30 cellular contexts compared by ENCODE assay signal in the genomic region with DNA sequence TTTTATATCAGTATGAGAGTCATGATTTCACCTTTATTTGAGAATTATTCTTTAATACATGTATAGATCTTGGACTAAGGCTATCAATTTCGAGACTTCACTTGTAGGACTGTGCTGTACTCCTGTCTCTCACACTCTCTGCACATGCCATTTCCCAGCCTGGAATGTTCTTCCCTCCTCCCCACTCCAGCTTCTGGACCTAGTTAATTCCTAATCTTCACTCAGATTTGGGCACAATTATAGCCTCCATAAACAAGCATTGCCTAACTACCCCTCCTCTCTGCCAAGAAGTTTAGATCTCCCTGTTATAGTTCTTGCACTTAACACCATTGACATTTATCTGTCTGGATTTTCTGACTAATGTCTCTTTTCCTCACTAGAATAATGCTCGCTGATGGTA.
"Had no signal": no experiment of that assay in that cellular context is flagged by ENCODE, and none has a peak within 500 bp of the region (broad histone marks: within the 10 kb centered on the region; RNA-seq: fewer than 3 reads in every experiment).

No MANE protein-coding gene starts in this region.

- H3K4me1 Mint-ChIP-seq: neural crest cell; stimulated activated naive CD8-positive, alpha-beta T cell treated with anti-CD3 and anti-CD28 coated beads, Interleukin-15, amount 100 ng/mL, for 72 hours had no signal

- H3K27ac ChIP-seq: neutrophil, pancreas, prostate gland, skin epidermis, spleen, suprapubic skin, testis, tibial artery, transverse colon, upper lobe of right lung, uterus had no signal

- H3K36me3 ChIP-seq: neutrophil, pancreas, prostate gland, suprapubic skin, tibial artery, transverse colon, upper lobe of right lung, uterus had no signal

- H3K4me3 ChIP-seq: pancreas, prostate gland, skin epidermis, smooth muscle cell, spleen, suprapubic skin, testis, tibial artery, transverse colon, upper lobe of right lung, uterus had no signal

- H3K9me3 Mint-ChIP-seq: type B pancreatic cell had no signal

- H3K27ac Mint-ChIP-seq: naive thymus-derived CD8-positive, alpha-beta T cell; natural killer cell treated with Interleukin-12 subunit alpha and Interleukin-12 subunit beta and Interleukin-15 and Interleukin-18, amount 100 ng/mL, for 72 hours; nephron progenitor cell; stimulated activated memory B cell treated with anti-CD40 and anti-IgM and Interleukin-4, amounts not matched to agents 10 μg/mL and 1 μg/mL and 100 μg/mL, for 72 hours; stimulated activated naive CD8-positive, alpha-beta T cell treated with anti-CD3 and anti-CD28 coated beads, Interleukin-15, amount 100 ng/mL, for 72 hours; type B pancreatic cell had no signal

- H3K4me2 ChIP-seq: smooth muscle cell had no signal

- H3K4me3 Mint-ChIP-seq: naive thymus-derived CD8-positive, alpha-beta T cell; natural killer cell treated with Interleukin-12 subunit alpha and Interleukin-12 subunit beta and Interleukin-15 and Interleukin-18, amount 100 ng/mL, for 72 hours; nephron progenitor cell; neural crest cell; stimulated activated memory B cell treated with anti-CD40 and anti-IgM and Interleukin-4, amounts not matched to agents 10 μg/mL and 1 μg/mL and 100 μg/mL, for 72 hours; stimulated activated naive CD8-positive, alpha-beta T cell treated with anti-CD3 and anti-CD28 coated beads, Interleukin-15, amount 100 ng/mL, for 72 hours; type B pancreatic cell had no signal

- ATAC-seq: naive thymus-derived CD8-positive, alpha-beta T cell; natural killer cell treated with Interleukin-12 subunit alpha and Interleukin-12 subunit beta and Interleukin-15 and Interleukin-18, amount 100 ng/mL, for 72 hours; pancreas; right cardiac atrium; sciatic nerve; stimulated activated memory B cell treated with anti-CD40 and anti-IgM and Interleukin-4, amounts not matched to agents 10 μg/mL and 1 μg/mL and 100 μg/mL, for 72 hours; stimulated activated naive CD8-positive, alpha-beta T cell treated with anti-CD3 and anti-CD28 coated beads, Interleukin-15, amount 100 ng/mL, for 72 hours; stimulated activated naive CD8-positive, alpha-beta T cell treated with anti-CD3 and anti-CD28 coated beads, Interleukin-15, Interleukin-2, amounts not matched to agents 100 U/mL and 50 U/mL, for 24 hours; upper lobe of right lung had no signal

- DNase-seq: naive thymus-derived CD8-positive, alpha-beta T cell; nephron progenitor cell; nucleus accumbens; pancreas; right cardiac atrium; spleen; stimulated activated CD4-positive, alpha-beta T cell treated with anti-CD3 and anti-CD28 coated beads, Interleukin-12 subunit alpha, Interleukin-12 subunit beta, amount 100 ng/mL, for 4 hours; stimulated activated CD4-positive, alpha-beta T cell treated with anti-CD3 and anti-CD28 coated beads, Interleukin-1b, Interleukin-23, amount 100 ng/mL, for 48 hours; stimulated activated CD4-positive, alpha-beta T cell treated with anti-CD3 and anti-CD28 coated beads, Interleukin-4, amount 100 ng/mL, for 1 hour; stimulated activated CD4-positive, alpha-beta T cell treated with anti-CD3 and anti-CD28 coated beads, Interleukin-4, amount 100 ng/mL, for 4 hours; stimulated activated CD8-positive, alpha-beta memory T cell treated with anti-CD3 and anti-CD28 coated beads, Interleukin-4, amount 100 ng/mL, for 48 hours; stimulated activated naive CD4-positive, alpha-beta T cell; stimulated activated naive CD8-positive, alpha-beta T cell treated with anti-CD3 and anti-CD28 coated beads, Interleukin-15, amount 100 ng/mL, for 72 hours; stimulated activated naive CD8-positive, alpha-beta T cell treated with anti-CD3 and anti-CD28 coated beads, Interleukin-15, Interleukin-2, amounts not matched to agents 100 U/mL and 50 U/mL, for 24 hours; substantia nigra; testis; tibial artery; transverse colon; upper lobe of right lung; uterus had no signal

- H3K4me1 ChIP-seq: pancreas, prostate gland, spleen, suprapubic skin, testis, tibial artery, transverse colon, upper lobe of right lung, uterus had no signal

- H3K27me3 ChIP-seq: neutrophil, pancreas, spleen, suprapubic skin, testis, tibial artery, transverse colon, upper lobe of right lung, uterus had no signal

- H3K27me3 Mint-ChIP-seq: naive thymus-derived CD8-positive, alpha-beta T cell; natural killer cell treated with Interleukin-12 subunit alpha and Interleukin-12 subunit beta and Interleukin-15 and Interleukin-18, amount 100 ng/mL, for 72 hours; stimulated activated memory B cell treated with anti-CD40 and anti-IgM and Interleukin-4, amounts not matched to agents 10 μg/mL and 1 μg/mL and 100 μg/mL, for 72 hours; stimulated activated naive CD8-positive, alpha-beta T cell treated with anti-CD3 and anti-CD28 coated beads, Interleukin-15, amount 100 ng/mL, for 72 hours; type B pancreatic cell had no signal

- H3K9me3 ChIP-seq: neutrophil, pancreas, prostate gland, suprapubic skin, testis, tibial artery, transverse colon, upper lobe of right lung, uterus had no signal
